In genomic region chr4:55906999-55907398, GRCh38 we compare ENCODE assay signal across 1 cellular context.
TF ChIP-seq lines count a peak whose summit lies in the region.

No MANE protein-coding gene starts in this region.

TF ChIP-seq in IMR-90, 13 proteins besides CTCF, POLR2A, EP300 and RAD21:
- TF ChIP-seq FOS (IDR thresholded peaks at IDR 0.05; ENCODE audit: low read depth, low read length) (no peak), RFX5 (IDR thresholded peaks at IDR 0.05; ENCODE audit: low read depth, low read length) (no peak), MAFK (IDR thresholded peaks at IDR 0.05; ENCODE audit: low read depth, low read length) (no peak), NFE2L2 (IDR thresholded peaks at IDR 0.05; ENCODE audit: low read depth, low read length) (no peak), BHLHE40 (IDR thresholded peaks at IDR 0.05; ENCODE audit: low read depth, low read length) (no peak), CHD1 (IDR thresholded peaks at IDR 0.05; ENCODE audit: low read depth, low read length) (no peak), MAZ (IDR thresholded peaks at IDR 0.05; ENCODE audit: borderline replicate concordance, low read depth, low read length) (no peak), ELK1 (IDR thresholded peaks at IDR 0.05; ENCODE audit: borderline replicate concordance, low read depth, low read length) (no peak), USF2 (IDR thresholded peaks at IDR 0.05; ENCODE audit: low read depth, low read length) (no peak), RCOR1 (IDR thresholded peaks at IDR 0.05; ENCODE audit: insufficient replicate concordance, low read length) (no peak), CEBPB (IDR thresholded peaks at IDR 0.05; ENCODE audit: low read depth, low read length) (no peak), MXI1 (IDR thresholded peaks at IDR 0.05; ENCODE audit: borderline replicate concordance, low read depth, low read length) (no peak), SMC3 (IDR thresholded peaks at IDR 0.05; ENCODE audit: low read depth, low read length) (no peak)
